Comparison of ENCODE assay signal across 26 cellular contexts in the genomic region with DNA sequence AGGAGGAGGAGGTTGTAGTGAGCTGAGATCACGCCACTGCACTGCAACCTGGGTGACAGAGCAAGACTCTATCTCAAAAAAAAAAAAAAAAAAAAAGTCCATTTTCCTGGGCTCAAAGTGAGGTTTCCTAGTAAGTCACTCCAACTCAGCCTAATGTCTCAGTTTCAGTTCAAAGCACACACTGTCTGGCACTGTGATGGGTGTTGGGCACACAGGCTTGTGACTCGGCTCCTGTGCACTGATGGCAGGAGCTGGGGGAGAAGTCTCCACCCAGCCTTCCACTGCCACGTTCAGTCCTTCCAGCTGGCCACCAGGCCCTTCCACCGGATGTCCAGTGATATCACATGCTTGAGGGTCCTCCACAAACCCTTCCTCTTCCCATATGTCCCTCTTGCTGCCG.
"Had no signal": no experiment of that assay in that cellular context is flagged by ENCODE, and none has a peak within 500 bp of the region (broad histone marks: within the 10 kb centered on the region; RNA-seq: fewer than 3 reads in every experiment).

No MANE protein-coding gene starts in this region.

- H3K27ac Mint-ChIP-seq: activated B cell treated with CpG ODN at 0.5 μM for 24 hours; activated CD4-positive, alpha-beta memory T cell treated with anti-CD3 and anti-CD28 coated beads, Interleukin-2, amount 10 ng/mL, durations not matched to agents 7 days and 5 days; activated CD4-positive, alpha-beta T cell treated with anti-CD3 and anti-CD28 coated beads, Interleukin-2, amount 10 ng/mL, durations not matched to agents 24 days and 14 days; activated naive CD4-positive, alpha-beta T cell treated with anti-CD3 and anti-CD28 coated beads for 36 hours; activated naive CD8-positive, alpha-beta T cell; activated T-helper 17 cell treated with anti-CD3 and anti-CD28 coated beads, Interleukin-2, amount 50 U/mL, for 72 hours; T-helper 17 cell had no signal

- H3K4me1 ChIP-seq: SJCRH30 had no signal

- H3K27me3 ChIP-seq: cardiac muscle cell, MG63, SJCRH30 had no signal

- H3K9me3 ChIP-seq: MG63, SJCRH30 had no signal

- H3K9me3 Mint-ChIP-seq: activated B cell treated with CpG ODN at 0.5 μM for 24 hours; activated CD4-positive, alpha-beta memory T cell treated with anti-CD3 and anti-CD28 coated beads, Interleukin-2, amount 10 ng/mL, durations not matched to agents 7 days and 5 days; activated CD4-positive, alpha-beta T cell treated with anti-CD3 and anti-CD28 coated beads, Interleukin-2, amount 10 ng/mL, durations not matched to agents 24 days and 14 days; activated naive CD4-positive, alpha-beta T cell treated with anti-CD3 and anti-CD28 coated beads for 36 hours; activated T-helper 17 cell treated with anti-CD3 and anti-CD28 coated beads, Interleukin-2, amount 50 U/mL, for 72 hours had no signal

- H3K4me3 Mint-ChIP-seq: activated B cell treated with CpG ODN at 0.5 μM for 24 hours; activated CD4-positive, alpha-beta memory T cell treated with anti-CD3 and anti-CD28 coated beads, Interleukin-2, amount 10 ng/mL, durations not matched to agents 7 days and 5 days; activated CD4-positive, alpha-beta T cell treated with anti-CD3 and anti-CD28 coated beads, Interleukin-2, amount 10 ng/mL, durations not matched to agents 24 days and 14 days; activated naive CD4-positive, alpha-beta T cell treated with anti-CD3 and anti-CD28 coated beads for 36 hours; activated naive CD8-positive, alpha-beta T cell; activated T-helper 17 cell treated with anti-CD3 and anti-CD28 coated beads, Interleukin-2, amount 50 U/mL, for 72 hours; T-helper 17 cell had no signal

- H3K27me3 Mint-ChIP-seq: activated CD4-positive, alpha-beta memory T cell treated with anti-CD3 and anti-CD28 coated beads, Interleukin-2, amount 10 ng/mL, durations not matched to agents 7 days and 5 days; activated CD4-positive, alpha-beta T cell treated with anti-CD3 and anti-CD28 coated beads, Interleukin-2, amount 10 ng/mL, durations not matched to agents 24 days and 14 days had no signal

- DNase-seq: activated B cell treated with CpG ODN at 0.5 μM for 24 hours; activated CD4-positive, alpha-beta memory T cell treated with anti-CD3 and anti-CD28 coated beads, Interleukin-2, amount 10 ng/mL, durations not matched to agents 7 days and 5 days; activated CD4-positive, alpha-beta T cell treated with anti-CD3 and anti-CD28 coated beads for 1 hour; activated CD4-positive, alpha-beta T cell treated with anti-CD3 and anti-CD28 coated beads, Interleukin-2, amount 10 ng/mL, durations not matched to agents 24 days and 14 days; activated gamma-delta T cell; activated naive CD4-positive, alpha-beta T cell treated with anti-CD3 and anti-CD28 coated beads for 36 hours; activated T-cell treated with anti-CD3 and anti-CD28 coated beads for 4 hours; activated T-cell treated with anti-CD3 and anti-CD28 coated beads, Interleukin-2, amount 50 U/mL, for 48 hours; brain microvascular endothelial cell; MG63; MV-4-11; NCI-H1092 treated with DMSO at 0.1 percent for 48 hours; NCI-H1417 treated with DMSO at 0.1 percent for 48 hours; NCI-H1694 treated with DMSO at 0.1 percent for 48 hours; NCI-H2029 treated with DMSO at 0.1 percent for 48 hours; NCI-H345; NCI-H510A; NCI-H82; Right ventricle myocardium superior; RPMI8226; SJCRH30; T-helper 17 cell; T1000 had no signal

- H3K4me3 ChIP-seq: cardiac muscle cell, MG63, SJCRH30 had no signal

- H3K4me1 Mint-ChIP-seq: activated B cell treated with CpG ODN at 0.5 μM for 24 hours; activated CD4-positive, alpha-beta memory T cell treated with anti-CD3 and anti-CD28 coated beads, Interleukin-2, amount 10 ng/mL, durations not matched to agents 7 days and 5 days; activated CD4-positive, alpha-beta T cell treated with anti-CD3 and anti-CD28 coated beads, Interleukin-2, amount 10 ng/mL, durations not matched to agents 24 days and 14 days; activated T-helper 17 cell treated with anti-CD3 and anti-CD28 coated beads, Interleukin-2, amount 50 U/mL, for 72 hours; T-helper 17 cell had no signal

- H3K27ac ChIP-seq: brain microvascular endothelial cell, cardiac muscle cell, SJCRH30 had no signal

- H3K36me3 ChIP-seq: brain microvascular endothelial cell, cardiac muscle cell, MG63, SJCRH30 had no signal

- ATAC-seq: activated T-helper 17 cell treated with anti-CD3 and anti-CD28 coated beads, Interleukin-2, amount 50 U/mL, for 72 hours; T-helper 17 cell had no signal
